Comparison of ENCODE assay signal across 18 cellular contexts in genomic region chr20:33910056-33910455, GRCh38.
DNase-seq lines count a peak whose midpoint lies in the region; ATAC-seq and TF ChIP-seq lines count a peak whose summit lies in the region.
"Had no signal": no experiment of that assay in that cellular context is flagged by ENCODE, and none has a peak within 500 bp of the region (broad histone marks: within the 10 kb centered on the region; RNA-seq: fewer than 3 reads in every experiment).

No MANE protein-coding gene starts in this region.

- H3K4me1 Mint-ChIP-seq in stimulated activated memory B cell treated with anti-CD40 and anti-IgM and Interleukin-4, amounts not matched to agents 10 μg/mL and 1 μg/mL and 100 μg/mL, for 72 hours = no peaks in the 10 kb centered on the region

- H3K4me3 ChIP-seq in skeletal muscle satellite cell (ENCODE audit: low read length) = no peak overlapping the region
- H3K4me3 ChIP-seq: dorsolateral prefrontal cortex, HAP-1, uterus had no signal

- peaks cover 7% of the 10 kb centered on the region for H3K27me3 ChIP-seq in skeletal muscle satellite cell (ENCODE audit: control insufficient read depth, insufficient read depth, low read length)
- H3K27me3 ChIP-seq: uterus had no signal

- H3K4me3 Mint-ChIP-seq in stimulated activated memory B cell treated with anti-CD40 and anti-IgM and Interleukin-4, amounts not matched to agents 10 μg/mL and 1 μg/mL and 100 μg/mL, for 72 hours = no peak overlapping the region
- H3K4me3 Mint-ChIP-seq: CD8-positive, alpha-beta memory T cell; T-helper 2 cell treated with Interferon-gamma antibody and Interleukin-4, amounts not matched to agents 5 μg/mL and 100 μg/mL, for 36 hours had no signal

- H3K4me1 ChIP-seq in skeletal muscle satellite cell (ENCODE audit: control insufficient read depth, insufficient read depth, low read length) = peaks cover 18% of the 10 kb centered on the region
- H3K4me1 ChIP-seq: uterus had no signal

- H3K27ac ChIP-seq in VCaP = peak overlapping the region; percentile 74
- H3K27ac ChIP-seq: dorsolateral prefrontal cortex, uterus had no signal

- H3K4me2 ChIP-seq in skeletal muscle satellite cell (ENCODE audit: low read length) = peak overlapping the region; percentile 23

- no peaks in the 10 kb centered on the region for H3K36me3 ChIP-seq in skeletal muscle satellite cell (ENCODE audit: insufficient read depth, low read length)
- H3K36me3 ChIP-seq: HAP-1, uterus had no signal

- no peak for TF ChIP-seq CTCF in VCaP (conservative IDR thresholded peaks at IDR 0.05)

- no peak overlapping the region for H3K27ac Mint-ChIP-seq in stimulated activated memory B cell treated with anti-CD40 and anti-IgM and Interleukin-4, amounts not matched to agents 10 μg/mL and 1 μg/mL and 100 μg/mL, for 72 hours
- H3K27ac Mint-ChIP-seq: CD8-positive, alpha-beta memory T cell; T-helper 2 cell treated with Interferon-gamma antibody and Interleukin-4, amounts not matched to agents 5 μg/mL and 100 μg/mL, for 36 hours had no signal

- H3K9me3 ChIP-seq in skeletal muscle satellite cell (replicated peaks; ENCODE audit: low read length) = no peaks in the 10 kb centered on the region
- H3K9me3 ChIP-seq: HAP-1, uterus had no signal

- H3K27me3 Mint-ChIP-seq in stimulated activated memory B cell treated with anti-CD40 and anti-IgM and Interleukin-4, amounts not matched to agents 10 μg/mL and 1 μg/mL and 100 μg/mL, for 72 hours = peaks cover 9% of the 10 kb centered on the region

- no peaks in the 10 kb centered on the region for H3K9me3 Mint-ChIP-seq in stimulated activated memory B cell treated with anti-CD40 and anti-IgM and Interleukin-4, amounts not matched to agents 10 μg/mL and 1 μg/mL and 100 μg/mL, for 72 hours
- H3K9me3 Mint-ChIP-seq: CD8-positive, alpha-beta memory T cell; T-helper 2 cell treated with Interferon-gamma antibody and Interleukin-4, amounts not matched to agents 5 μg/mL and 100 μg/mL, for 36 hours had no signal

- H3K36me3 Mint-ChIP-seq in stimulated activated memory B cell treated with anti-CD40 and anti-IgM and Interleukin-4, amounts not matched to agents 10 μg/mL and 1 μg/mL and 100 μg/mL, for 72 hours = no peaks in the 10 kb centered on the region
- H3K36me3 Mint-ChIP-seq: CD8-positive, alpha-beta memory T cell had no signal

- ATAC-seq in GM18519 (IDR thresholded peaks at IDR 0.05; ENCODE audit: low FRiP score, unreplicated experiment) (no peak), HG03354 (IDR thresholded peaks at IDR 0.05; ENCODE audit: poor library complexity, severe bottlenecking, unreplicated experiment) (no peak)
- no peak for ATAC-seq in stimulated activated memory B cell treated with anti-CD40 and anti-IgM and Interleukin-4, amounts not matched to agents 10 μg/mL and 1 μg/mL and 100 μg/mL, for 72 hours

- no peak overlapping the region for H3K9ac ChIP-seq in skeletal muscle satellite cell (ENCODE audit: low read depth, low read length)

- DNase-seq in EH (ENCODE audit: low read depth) = peak; percentile 87
- DNase-seq in glomerular endothelial cell (ENCODE audit: extremely low read depth, low read depth, low spot score) = peak; percentile 34
- DNase-seq in iPS-NIHi7 (ENCODE audit: extremely low spot score) = no peak
- DNase-seq: activated CD4-positive, alpha-beta T cell treated with anti-CD3 and anti-CD28 coated beads for 48 hours; CD8-positive, alpha-beta memory T cell; dorsolateral prefrontal cortex; NCI-H187 treated with DMSO at 0.1 percent for 48 hours; NCI-H748 treated with DMSO at 0.1 percent for 48 hours; posterior cingulate gyrus; RPMI8226; uterus had no signal
